In genomic region chr5:160133071-160133917, GRCh38 we compare ENCODE assay signal across 9 cellular contexts. TPM values are rescaled to one million over a fixed set of nuclear protein-coding genes. Genes with fewer than 3 reads are reported as not detected.
DNase-seq lines count a peak whose midpoint lies in the region; ATAC-seq and TF ChIP-seq lines count a peak whose summit lies in the region.
"Had no signal": no experiment of that assay in that cellular context is flagged by ENCODE, and none has a peak within 500 bp of the region (broad histone marks: within the 10 kb centered on the region; RNA-seq: fewer than 3 reads in every experiment).

No MANE protein-coding gene starts in this region.

- H3K9me3 Mint-ChIP-seq in brain: peaks cover 0 to 4% (median 0%) of the 10 kb centered on the region in 5 experiments
- no peaks in the 10 kb centered on the region for H3K9me3 Mint-ChIP-seq in activated naive CD4-positive, alpha-beta T cell treated with anti-CD3 and anti-CD28 coated beads for 36 hours

- POLR2A ChIA-PET in RWPE1 (lab: Yijun Ruan, JAX; ENCODE audit: low non-redundant PET): no interaction called here

- peak overlapping the region in 2 of 5 experiments; percentile 52 to 66 for H3K4me3 Mint-ChIP-seq in brain
- no peak overlapping the region for H3K4me3 Mint-ChIP-seq in activated naive CD4-positive, alpha-beta T cell treated with anti-CD3 and anti-CD28 coated beads for 36 hours

- no peak overlapping the region for H3K27ac ChIP-seq in RWPE1

- H3K27ac Mint-ChIP-seq in brain: peak overlapping the region in 3 of 5 experiments; percentile 67 to 95 (median 94)
- no peak overlapping the region for H3K27ac Mint-ChIP-seq in activated naive CD4-positive, alpha-beta T cell treated with anti-CD3 and anti-CD28 coated beads for 36 hours

- no peak for ATAC-seq in GM21737 (IDR thresholded peaks at IDR 0.05; ENCODE audit: unreplicated experiment)

- intact Hi-C loops in activated naive CD4-positive, alpha-beta T cell treated with anti-CD3 and anti-CD28 coated beads for 36 hours (cut with micrococcal nuclease): no loop called here

- no peaks in the 10 kb centered on the region for H3K27me3 Mint-ChIP-seq in brain
- no peaks in the 10 kb centered on the region for H3K27me3 Mint-ChIP-seq in activated naive CD4-positive, alpha-beta T cell treated with anti-CD3 and anti-CD28 coated beads for 36 hours (ENCODE audit: low read depth)

- H3K36me3 Mint-ChIP-seq in brain: no peaks in the 10 kb centered on the region
- no peaks in the 10 kb centered on the region for H3K36me3 Mint-ChIP-seq in activated naive CD4-positive, alpha-beta T cell treated with anti-CD3 and anti-CD28 coated beads for 36 hours (ENCODE audit: low read depth)

- TF ChIP-seq CTCF in brain (conservative IDR thresholded peaks at IDR 0.05) (no peak), retinal pigment epithelial cell (conservative IDR thresholded peaks at IDR 0.05; ENCODE audit: low read depth, low read length) (no peak), RWPE1 (conservative IDR thresholded peaks at IDR 0.05; ENCODE audit: low read depth) (no peak)

- peaks cover 17% of the 10 kb centered on the region for H3K4me1 Mint-ChIP-seq in brain
- no peaks in the 10 kb centered on the region for H3K4me1 Mint-ChIP-seq in activated naive CD4-positive, alpha-beta T cell treated with anti-CD3 and anti-CD28 coated beads for 36 hours (ENCODE audit: low read depth)

- DNase-seq in GM04503 (ENCODE audit: low read depth): peak; percentile 20
- peak; percentile 83 for DNase-seq in iPS DF 19.7 (ENCODE audit: low read depth, low spot score)
- peak; percentile 68 for DNase-seq in retinal pigment epithelial cell (ENCODE audit: low read depth)
- no peak for DNase-seq in NCI-H524 (lab: John Stamatoyannopoulos, UW)
- DNase-seq in activated naive CD4-positive, alpha-beta T cell treated with anti-CD3 and anti-CD28 coated beads for 36 hours: no peak
- no peak for DNase-seq in RWPE1 (ENCODE audit: low spot score)
- DNase-seq: DMS153 had no signal

- CTCF ChIA-PET in activated naive CD4-positive, alpha-beta T cell treated with anti-CD3 and anti-CD28 coated beads for 36 hours (lab: Charles Lee): no interaction called here
- CTCF ChIA-PET in RWPE1 (lab: Yijun Ruan, JAX): interaction anchor here (0.7 kb wide), 1 partner anchor 227 kb away, joined by 3 read pairs; no protein-coding TSS in a partner anchor

- H3K4me3 ChIP-seq in retinal pigment epithelial cell (ENCODE audit: low read length): no peak overlapping the region

RNA-seq across cellular contexts. Expression of gene PWWP2A, which starts 14.0 kb away (rescaled TPM):
- 7.1 TPM for polyA plus RNA-seq in brain (ENCODE audit: insufficient read depth, low read depth, low replicate concordance)
- 10 to 100 TPM; 14.8 to 15.8 TPM for total RNA-seq in activated naive CD4-positive, alpha-beta T cell treated with anti-CD3 and anti-CD28 coated beads for 36 hours

Comparison
In these comparisons a context has a peak if more than half of its experiments do, and no peak if none do; other contexts are left out.
1. DNase-seq: peak in GM04503 (single experiment), iPS DF 19.7 (single experiment) and retinal pigment epithelial cell (single experiment); none in NCI-H524 (0 of 2), activated naive CD4-positive, alpha-beta T cell treated with anti-CD3 and anti-CD28 coated beads for 36 hours (single experiment) and RWPE1 (single experiment).